Comparison of ENCODE assay signal across 18 cellular contexts in the genomic region with DNA sequence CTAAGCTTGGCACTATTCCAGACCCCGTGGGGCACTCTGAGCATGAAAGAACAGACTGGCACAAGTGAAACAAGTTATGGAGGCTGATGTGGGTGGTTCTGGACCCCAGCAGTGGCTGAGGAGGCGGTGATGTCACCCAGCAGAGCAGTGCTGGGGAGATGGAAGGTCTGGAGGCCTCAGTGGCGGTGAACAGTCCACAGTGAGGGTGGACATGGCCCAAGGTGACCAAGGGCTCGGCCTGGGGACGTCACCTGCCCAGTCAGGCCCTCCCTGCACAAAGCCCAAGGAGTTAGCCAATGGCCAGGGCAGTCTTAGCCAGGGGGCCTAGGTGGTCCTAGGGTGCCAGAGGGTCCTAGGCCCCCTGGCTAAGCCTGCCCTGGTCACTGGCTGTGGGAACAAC. TPM values are rescaled to one million over a fixed set of nuclear protein-coding genes. Genes with fewer than 3 reads are reported as not detected.
DNase-seq lines count a peak whose midpoint lies in the region; ATAC-seq and TF ChIP-seq lines count a peak whose summit lies in the region.
"Had no signal": no experiment of that assay in that cellular context is flagged by ENCODE, and none has a peak within 500 bp of the region (broad histone marks: within the 10 kb centered on the region; RNA-seq: fewer than 3 reads in every experiment).

No MANE protein-coding gene starts in this region.

- POLR2A ChIA-PET in CD4-positive, alpha-beta T cell (lab: Charles Lee) = interaction anchor here (1.5 kb wide), 1 partner anchor 617 kb away, joined by 3 read pairs; the partner anchor contains the start of genes RANBP10 and TSNAXIP1

- H3K36me3 ChIP-seq in esophagus squamous epithelium = no peaks in the 10 kb centered on the region

- no peak overlapping the region for H3K4me2 ChIP-seq in H9 (ENCODE audit: insufficient read depth, insufficient read length, low read length)

- no peaks in the 10 kb centered on the region for H3K79me2 ChIP-seq in H9 (ENCODE audit: insufficient read depth, low read length)

- H3K4me3 ChIP-seq in esophagus squamous epithelium = no peak overlapping the region
- H3K4me3 ChIP-seq in dorsolateral prefrontal cortex = no peak overlapping the region
- H3K4me3 ChIP-seq: GM12878, K562 had no signal

- no peak for DNase-seq in CD4-positive, alpha-beta T cell
- no peak for DNase-seq in H9
- peak; percentile 42 for DNase-seq in chondrocyte (ENCODE audit: low spot score)
- peak; percentile 0 for DNase-seq in posterior vena cava (ENCODE audit: low spot score)
- DNase-seq in esophagus squamous epithelium (lab: John Stamatoyannopoulos, UW) = no peak
- DNase-seq in dorsolateral prefrontal cortex = no peak
- no peak for DNase-seq in putamen (ENCODE audit: low spot score)
- DNase-seq: ACHN; Calu3; CD8-positive, alpha-beta T cell; DMS79 treated with DMSO at 0.1 percent for 48 hours; EL; GOT3; H7; IMR-90 had no signal

- H3K4me1 ChIP-seq in H9 (ENCODE audit: insufficient read depth, low read length) (no peaks in the 10 kb centered on the region), esophagus squamous epithelium (peaks cover 0 to 4% (median 2%) of the 10 kb centered on the region in 3 donors)

- peak overlapping the region; percentile 77; the same call in 1 of the 2 replicates for H3K14ac ChIP-seq in H9 (ENCODE audit: insufficient read depth, low read length)

- no peaks in the 10 kb centered on the region for H3K27me3 Mint-ChIP-seq in CD4-positive, alpha-beta T cell
- H3K27me3 Mint-ChIP-seq in H9 (ENCODE audit: low read depth) (peaks cover 10% of the 10 kb centered on the region; the same call in 1 of the 2 replicates), chondrocyte (ENCODE audit: low read depth) (peaks cover 13% of the 10 kb centered on the region)

- no peaks in the 10 kb centered on the region for H3K27me3 ChIP-seq in CD4-positive, alpha-beta T cell (ENCODE audit: control insufficient read depth, insufficient read depth, low read length)
- no peaks in the 10 kb centered on the region for H3K27me3 ChIP-seq in H9 (ENCODE audit: insufficient read depth, low read length)
- H3K27me3 ChIP-seq in esophagus squamous epithelium = peaks cover 0 to 51% (median 0%) of the 10 kb centered on the region in 4 donors
- no peaks in the 10 kb centered on the region for H3K27me3 ChIP-seq in dorsolateral prefrontal cortex

- H2AK5ac ChIP-seq in H9 (ENCODE audit: insufficient read length, low read length) = no peak overlapping the region

- peaks cover 67% of the 10 kb centered on the region for H3K4me1 Mint-ChIP-seq in CD4-positive, alpha-beta T cell (ENCODE audit: low read depth)
- peaks cover 6% of the 10 kb centered on the region in 2 experiments; a peak in 3 of 4 replicates for H3K4me1 Mint-ChIP-seq in H9
- H3K4me1 Mint-ChIP-seq in chondrocyte (ENCODE audit: low read depth) = no peaks in the 10 kb centered on the region

- no CpG with 5 or more reads among the region's 5 CpGs for WGBS in H9 (ENCODE audit: extremely low coverage, insufficient read length, low lambda C conversion rate)
- 78 to 100% methylated on average over 1 to 4 of the region's 5 CpGs for WGBS in esophagus squamous epithelium, 2 donors

- H4K91ac ChIP-seq in H9 (ENCODE audit: insufficient read length, low read depth, low read length) = no peak overlapping the region

- ATAC-seq in CD4-positive, alpha-beta T cell (ENCODE audit: poor library complexity) = no peak
- ATAC-seq: CD8-positive, alpha-beta T cell; GM12878; K562 had no signal

- H2BK5ac ChIP-seq in H9 (ENCODE audit: insufficient read length, low read length) = no peak overlapping the region

- no peak overlapping the region for H3K56ac ChIP-seq in H9 (ENCODE audit: insufficient read length, low read depth, low read length)

- no peak overlapping the region for H2BK120ac ChIP-seq in H9 (ENCODE audit: low read depth, low read length, poor library complexity, severe bottlenecking)

- H3T11ph ChIP-seq in H9 (ENCODE audit: low read length) = no peak overlapping the region

- no peak for TF ChIP-seq POLR2A in esophagus squamous epithelium (IDR thresholded peaks at IDR 0.05)

- no peak overlapping the region for H2AFZ ChIP-seq in H9 (ENCODE audit: low read length)

- H3K27ac ChIP-seq in CD4-positive, alpha-beta T cell (ENCODE audit: low read depth, low read length) = no peak overlapping the region
- H3K27ac ChIP-seq in H9 (ENCODE audit: insufficient read length, low read depth, low read length) (no peak overlapping the region), esophagus squamous epithelium (no peak overlapping the region), dorsolateral prefrontal cortex (no peak overlapping the region)
- H3K27ac ChIP-seq: C4-2B had no signal

- H3K79me1 ChIP-seq in H9 (ENCODE audit: insufficient read depth, low read depth, low read length, poor library complexity, severe bottlenecking) = no peaks in the 10 kb centered on the region

- H3K4me3 Mint-ChIP-seq in CD4-positive, alpha-beta T cell = peak overlapping the region; percentile 15
- H3K4me3 Mint-ChIP-seq in H9 = no peak overlapping the region
- no peak overlapping the region for H3K4me3 Mint-ChIP-seq in chondrocyte (ENCODE audit: unreplicated experiment)
- H3K4me3 Mint-ChIP-seq: CD8-positive, alpha-beta T cell had no signal

- H3K18ac ChIP-seq in H9 (ENCODE audit: insufficient read length, low read depth, low read length) = no peak overlapping the region

- no peak for TF ChIP-seq CTCF in CD4-positive, alpha-beta T cell (IDR thresholded peaks at IDR 0.05)
- TF ChIP-seq CTCF in H9 (conservative IDR thresholded peaks at IDR 0.05) (no peak), chondrocyte (IDR thresholded peaks at IDR 0.05) (no peak), esophagus squamous epithelium (IDR thresholded peaks at IDR 0.05) (no peak), dorsolateral prefrontal cortex (IDR thresholded peaks at IDR 0.05 in 54 of 56, conservative IDR thresholded peaks at IDR 0.05 in 2 of 56; ENCODE audit: low read depth in 1 of 56, partially characterized antibody in 56 of 56) (no peak)

- H3K9ac ChIP-seq in H9 (ENCODE audit: extremely low read depth, insufficient read length, low read length) = no peak overlapping the region

- no peak overlapping the region for H2BK20ac ChIP-seq in H9 (ENCODE audit: low read depth, low read length, poor library complexity, severe bottlenecking)

- H3K23me2 ChIP-seq in H9 (ENCODE audit: insufficient read length, low read depth, low read length, poor library complexity, severe bottlenecking) = no peaks in the 10 kb centered on the region

- H3K36me3 Mint-ChIP-seq in CD4-positive, alpha-beta T cell (ENCODE audit: low read depth) = no peaks in the 10 kb centered on the region
- H3K36me3 Mint-ChIP-seq in H9 (ENCODE audit: insufficient read depth in 1 of 3, low read depth in 3 of 3) = no peaks in the 10 kb centered on the region
- no peaks in the 10 kb centered on the region for H3K36me3 Mint-ChIP-seq in chondrocyte (ENCODE audit: low read depth)
- H3K36me3 Mint-ChIP-seq: CD8-positive, alpha-beta T cell had no signal

- CTCF ChIA-PET in CD4-positive, alpha-beta T cell (lab: Charles Lee) = no interaction called here

- intact Hi-C loops in CD4-positive, alpha-beta T cell (cut with DNase I, micrococcal nuclease) = no loop called here
- intact Hi-C loops in posterior vena cava (cut with DNase I) = no loop called here
- intact Hi-C loops in esophagus squamous epithelium (cut with DNase I) = no loop called here
- intact Hi-C loops in dorsolateral prefrontal cortex (cut with DNase I) = no loop called here

- no peak overlapping the region for H3K4ac ChIP-seq in H9 (ENCODE audit: low read depth, low read length)

- H2BK15ac ChIP-seq in H9 (ENCODE audit: low read depth, low read length) = no peak overlapping the region

- H3K27ac Mint-ChIP-seq in CD4-positive, alpha-beta T cell = no peak overlapping the region
- H3K27ac Mint-ChIP-seq in H9 = no peak overlapping the region
- H3K27ac Mint-ChIP-seq in chondrocyte (ENCODE audit: unreplicated experiment) = no peak overlapping the region
- H3K27ac Mint-ChIP-seq: CD8-positive, alpha-beta T cell had no signal

- H3K9me3 Mint-ChIP-seq in CD4-positive, alpha-beta T cell = no peaks in the 10 kb centered on the region
- H3K9me3 Mint-ChIP-seq in H9 (no peaks in the 10 kb centered on the region), chondrocyte (ENCODE audit: low read depth) (no peaks in the 10 kb centered on the region)
- H3K9me3 Mint-ChIP-seq: CD8-positive, alpha-beta T cell had no signal

- no peaks in the 10 kb centered on the region for H3K9me3 ChIP-seq in CD4-positive, alpha-beta T cell (ENCODE audit: control insufficient read depth, low read length)
- H3K9me3 ChIP-seq in H9 (ENCODE audit: control insufficient read depth, low read depth, low read length) (no peaks in the 10 kb centered on the region), esophagus squamous epithelium (no peaks in the 10 kb centered on the region)

- H3K23ac ChIP-seq in H9 (ENCODE audit: insufficient read length, low read depth, low read length) = no peak overlapping the region

- H4K5ac ChIP-seq in H9 (ENCODE audit: insufficient read length, low read depth, low read length) = no peak overlapping the region

- H4K20me1 ChIP-seq in H9 (ENCODE audit: control insufficient read depth, insufficient read depth, insufficient read length) = no peaks in the 10 kb centered on the region

- no peak overlapping the region for H4K8ac ChIP-seq in H9 (replicated peaks; ENCODE audit: insufficient read length, low read depth, low read length)

- H2BK12ac ChIP-seq in H9 (ENCODE audit: insufficient read length, low read depth, low read length) = no peak overlapping the region

RNA-seq across cellular contexts. Expression of gene SMPD3, which starts 24.5 kb away (rescaled TPM):
- total RNA-seq in CD4-positive, alpha-beta T cell = 1 to 10 TPM in 1 of 2 experiments, under 1 TPM in 1; 0.89 to 1.1 TPM
- total RNA-seq in H9 (2021) (0.70 and 0.94 TPM in 2 replicates), chondrocyte (0.07 TPM in 1 of 3 replicates, not detected in the others), posterior vena cava (under 1 TPM; 0.19 to 0.23 TPM), esophagus squamous epithelium (1 to 10 TPM in 2 of 4 donors, under 1 TPM in 2; 0.18 to 2.3 (median 0.92) TPM), dorsolateral prefrontal cortex (10 to 100 TPM in 118 of 120 experiments, 1 to 10 TPM in 2; 5.3 to 40.7 (median 21.2) TPM)
- total RNA-seq: IMR-90 had no signal

Comparison
In these comparisons a context has a peak if more than half of its experiments do, and no peak if none do; other contexts are left out.
1. DNase-seq: peak in chondrocyte (single experiment) and posterior vena cava (single experiment); none in CD4-positive, alpha-beta T cell (0 of 10), H9 (single experiment), esophagus squamous epithelium (single experiment), dorsolateral prefrontal cortex (0 of 10) and putamen (single experiment).